In genomic region chr5:180470361-180470760, GRCh38 we compare ENCODE assay signal across 14 cellular contexts.
"Had no signal": no experiment of that assay in that cellular context is flagged by ENCODE, and none has a peak within 500 bp of the region (broad histone marks: within the 10 kb centered on the region; RNA-seq: fewer than 3 reads in every experiment).

No MANE protein-coding gene starts in this region.

- H3K4me3 ChIP-seq: left ventricle myocardium inferior, smooth muscle cell, testis had no signal

- H3K27me3 ChIP-seq: testis had no signal

- H3K36me3 Mint-ChIP-seq: activated naive CD8-positive, alpha-beta T cell treated with anti-CD3 and anti-CD28 coated beads, Interleukin-2, amount 10 ng/mL, durations not matched to agents 7 days and 5 days; immature natural killer cell; stimulated activated naive B cell treated with anti-CD40 and anti-IgM and Interleukin-4, amounts not matched to agents 10 μg/mL and 1 μg/mL and 100 μg/mL, for 72 hours; T-cell; type B pancreatic cell had no signal

- H3K4me2 ChIP-seq: smooth muscle cell had no signal

- H3K36me3 ChIP-seq: left ventricle myocardium inferior, WERI-Rb-1 had no signal

- H3K27ac ChIP-seq: foreskin keratinocyte, left ventricle myocardium inferior, testis, WERI-Rb-1 had no signal

- H3K4me1 Mint-ChIP-seq: immature natural killer cell; stimulated activated naive B cell treated with anti-CD40 and anti-IgM and Interleukin-4, amounts not matched to agents 10 μg/mL and 1 μg/mL and 100 μg/mL, for 72 hours had no signal

- H3K9me3 Mint-ChIP-seq: activated CD4-positive, alpha-beta T cell treated with anti-CD3 and anti-CD28 coated beads, Interleukin-2, amount 10 ng/mL, durations not matched to agents 7 days and 5 days; activated naive CD4-positive, alpha-beta T cell treated with anti-CD3 and anti-CD28 coated beads for 36 hours; activated naive CD8-positive, alpha-beta T cell treated with anti-CD3 and anti-CD28 coated beads, Interleukin-2, amount 10 ng/mL, durations not matched to agents 7 days and 5 days; activated T-helper 2 cell treated with anti-CD3 and anti-CD28 coated beads, Interferon-gamma antibody, Interleukin-2, Interleukin-4, amounts not matched to agents 10 μg/mL and 5 μg/mL and 100 μg/mL, durations not matched to agents 14 hours and 24 hours and 36 hours; immature natural killer cell; nephron progenitor cell; stimulated activated naive B cell treated with anti-CD40 and anti-IgM and Interleukin-4, amounts not matched to agents 10 μg/mL and 1 μg/mL and 100 μg/mL, for 72 hours; T-cell; type B pancreatic cell had no signal

- H3K9me3 ChIP-seq: left ventricle myocardium inferior, testis had no signal

- DNase-seq: foreskin keratinocyte had no signal

- H3K4me3 Mint-ChIP-seq: activated CD4-positive, alpha-beta T cell treated with anti-CD3 and anti-CD28 coated beads, Interleukin-2, amount 10 ng/mL, durations not matched to agents 7 days and 5 days; activated naive CD4-positive, alpha-beta T cell treated with anti-CD3 and anti-CD28 coated beads for 36 hours; activated naive CD8-positive, alpha-beta T cell treated with anti-CD3 and anti-CD28 coated beads, Interleukin-2, amount 10 ng/mL, durations not matched to agents 7 days and 5 days; immature natural killer cell; nephron progenitor cell; stimulated activated naive B cell treated with anti-CD40 and anti-IgM and Interleukin-4, amounts not matched to agents 10 μg/mL and 1 μg/mL and 100 μg/mL, for 72 hours; T-cell; type B pancreatic cell had no signal

- H3K27ac Mint-ChIP-seq: activated CD4-positive, alpha-beta T cell treated with anti-CD3 and anti-CD28 coated beads, Interleukin-2, amount 10 ng/mL, durations not matched to agents 7 days and 5 days; activated naive CD4-positive, alpha-beta T cell treated with anti-CD3 and anti-CD28 coated beads for 36 hours; activated naive CD8-positive, alpha-beta T cell treated with anti-CD3 and anti-CD28 coated beads, Interleukin-2, amount 10 ng/mL, durations not matched to agents 7 days and 5 days; activated T-helper 2 cell treated with anti-CD3 and anti-CD28 coated beads, Interferon-gamma antibody, Interleukin-2, Interleukin-4, amounts not matched to agents 10 μg/mL and 5 μg/mL and 100 μg/mL, durations not matched to agents 14 hours and 24 hours and 36 hours; immature natural killer cell; nephron progenitor cell; stimulated activated naive B cell treated with anti-CD40 and anti-IgM and Interleukin-4, amounts not matched to agents 10 μg/mL and 1 μg/mL and 100 μg/mL, for 72 hours; T-cell; type B pancreatic cell had no signal

- H3K4me1 ChIP-seq: foreskin keratinocyte, testis had no signal
